ENCODE assay signal across 8 cellular contexts in genomic region chr2:42925742-42926437, GRCh38.
DNase-seq lines count a peak whose midpoint lies in the region; ATAC-seq, FAIRE-seq and TF ChIP-seq lines count a peak whose summit lies in the region.
"Had no signal": no experiment of that assay in that cellular context is flagged by ENCODE, and none has a peak within 500 bp of the region (broad histone marks: within the 10 kb centered on the region; RNA-seq: fewer than 3 reads in every experiment).

No MANE protein-coding gene starts in this region.

- intact Hi-C loops in transverse colon (cut with DNase I; ENCODE audit: low total_unique reads), result loop anchor here (10.0 kb wide), 1 partner anchor 91 kb away; no protein-coding TSS in a partner anchor

- H3K18ac ChIP-seq in H1 (ENCODE audit: extremely low read depth, low read length), result peak overlapping the region; percentile 99

- whole genome bisulfite sequencing in H1 (ENCODE audit: extremely low coverage in 1 of 2, insufficient coverage in 1 of 2, insufficient read length in 1 of 2, insufficient replicate concordance in 2 of 2, low coverage in 1 of 2, low lambda C conversion rate in 2 of 2, missing lambda C conversion rate in 1 of 2), 2 experiments, result 73% methylated on average over 12 of the region's 12 CpGs; no CpG with 5 or more reads in 1 of the 2 experiments
- 0 to 50% methylated on average over 6 to 11 of the region's 12 CpGs for WGBS in transverse colon (ENCODE audit: low coverage in 1 of 2), 2 donors

- peak overlapping the region; percentile 94 for H2BK12ac ChIP-seq in H1 (ENCODE audit: low read depth, low read length)

- H3K79me2 ChIP-seq in H1 (ENCODE audit: control insufficient read depth in 1 of 2, insufficient read depth in 2 of 2, low read length in 2 of 2), result no peaks in the 10 kb centered on the region

- H2BK120ac ChIP-seq in H1 (replicated peaks; ENCODE audit: low read depth, low read length), result peak overlapping the region; percentile 91

- no peak for TF ChIP-seq POLR2A in H1 (IDR thresholded peaks at IDR 0.05; ENCODE audit: control extremely low read depth in 1 of 2, low read depth in 2 of 2, low read length in 2 of 2)
- TF ChIP-seq POLR2A in transverse colon (IDR thresholded peaks at IDR 0.05), result no peak

- peak overlapping the region; percentile 71 for H3K9ac ChIP-seq in NT2/D1 (ENCODE audit: insufficient read length, low read depth)
- no peak overlapping the region; a peak in 1 of 7 replicates for H3K9ac ChIP-seq in H1 (replicated peaks in 1 of 4; ENCODE audit: extremely low read depth in 1 of 4, low read depth in 3 of 4, low read length in 3 of 4)

- H4K8ac ChIP-seq in H1 (ENCODE audit: extremely low read depth, insufficient read depth, low read length), result peak overlapping the region; percentile 30; the same call in 1 of the 2 replicates

- H2AK5ac ChIP-seq in H1 (ENCODE audit: low read depth, low read length), result no peak overlapping the region

- H3K36me3 ChIP-seq in NT2/D1 (ENCODE audit: insufficient read depth, insufficient read length, low read length) (no peaks in the 10 kb centered on the region), H1 (ENCODE audit: control insufficient read depth in 2 of 4, insufficient read depth in 4 of 4, low read length in 3 of 4) (no peaks in the 10 kb centered on the region), transverse colon (no peaks in the 10 kb centered on the region)

- POLR2A ChIA-PET in H1 (lab: Charles Lee; ENCODE audit: partially characterized antibody), result interaction anchor here (1.2 to 1.5 kb wide), 2 partner anchors 19 to 254 kb away, joined by 3 to 4 read pairs; no protein-coding TSS in a partner anchor

- H4K20me1 ChIP-seq in H1 (replicated peaks in 1 of 2; ENCODE audit: control insufficient read depth in 1 of 2, insufficient read depth in 2 of 2, low read length in 2 of 2), result no peaks in the 10 kb centered on the region

- peak overlapping the region; percentile 88; the same call in 1 of the 2 replicates for H2BK15ac ChIP-seq in H1 (ENCODE audit: low read length)

- H3K23me2 ChIP-seq in H1 (ENCODE audit: low read depth, low read length), result no peaks in the 10 kb centered on the region

- no peak for FAIRE-seq in H1 (lab: Jason Lieb, UNC)

- peak overlapping the region; percentile 95 for H2BK20ac ChIP-seq in H1 (ENCODE audit: low read length)

- H3K9me3 ChIP-seq in NT2/D1 (ENCODE audit: insufficient read depth, low read length), result no peaks in the 10 kb centered on the region
- H3K9me3 ChIP-seq in H1 (ENCODE audit: insufficient read depth in 2 of 2, low read depth in 1 of 2, low read length in 1 of 2), result no peaks in the 10 kb centered on the region
- no peaks in the 10 kb centered on the region for H3K9me3 ChIP-seq in transverse colon

- H3K14ac ChIP-seq in H1 (ENCODE audit: insufficient read length), result no peak overlapping the region

- H3K4me2 ChIP-seq in H1 (ENCODE audit: insufficient read depth in 1 of 2, low read depth in 2 of 2, low read length in 2 of 2), result 0 out of 4 replicates have a peak overlapping the region, but pooled peaks of 1 of the 2 experiments have one; percentile 20

- no peak for TF ChIP-seq RAD21 in H1 (IDR thresholded peaks at IDR 0.05 in 1 of 2, conservative IDR thresholded peaks at IDR 0.05 in 1 of 2; ENCODE audit: low read depth in 2 of 2, low read length in 2 of 2)

- TF ChIP-seq EP300 in H1 (IDR thresholded peaks at IDR 0.05; ENCODE audit: borderline replicate concordance in 1 of 2, low read depth in 2 of 2, low read length in 2 of 2) (no peak), transverse colon (IDR thresholded peaks at IDR 0.05; ENCODE audit: low read depth) (no peak)

- peak overlapping the region; percentile 51 for H3K4ac ChIP-seq in H1 (replicated peaks; ENCODE audit: insufficient read length, low read depth, low read length)

- no peaks in the 10 kb centered on the region for H3K27me3 ChIP-seq in NT2/D1 (ENCODE audit: insufficient read depth, insufficient read length)
- H3K27me3 ChIP-seq in H1 (replicated peaks in 1 of 4; ENCODE audit: control insufficient read depth in 3 of 4, extremely low read depth in 1 of 4, insufficient read depth in 3 of 4, low read length in 3 of 4), result no peaks in the 10 kb centered on the region
- no peaks in the 10 kb centered on the region for H3K27me3 ChIP-seq in transverse colon

- H2AFZ ChIP-seq in H1 (ENCODE audit: low read length), result no peak overlapping the region

- H3K56ac ChIP-seq in H1 (replicated peaks; ENCODE audit: insufficient read length, low read depth, low read length), result no peak overlapping the region

- ATAC-seq in HG02610 (IDR thresholded peaks at IDR 0.05; ENCODE audit: unreplicated experiment) (no peak), HG03280 (IDR thresholded peaks at IDR 0.05; ENCODE audit: unreplicated experiment) (no peak)

- H2BK5ac ChIP-seq in H1 (ENCODE audit: low read depth, low read length), result peak overlapping the region; percentile 95; the same call in 1 of the 2 replicates

- DNase-seq in NT2/D1 (ENCODE audit: low read depth, low spot score), result no peak
- no peak for DNase-seq in H1 (ENCODE audit: low read depth in 1 of 2, low spot score in 2 of 2)
- DNase-seq in midbrain (lab: John Stamatoyannopoulos, UW), result peak; percentile 59
- DNase-seq in transverse colon, result no peak
- DNase-seq in retina, result no peak
- DNase-seq: SIG-M5 had no signal

- H4K5ac ChIP-seq in H1 (ENCODE audit: insufficient read length, low read depth, low read length), result peak overlapping the region; percentile 59

- no peak overlapping the region for H3K23ac ChIP-seq in H1 (ENCODE audit: insufficient read length)

- peak overlapping the region; percentile 99 for H4K91ac ChIP-seq in H1 (replicated peaks; ENCODE audit: insufficient read length, low read length)

- no peaks in the 10 kb centered on the region for H3K79me1 ChIP-seq in H1 (ENCODE audit: low read depth, low read length)

- H3K4me3 ChIP-seq in NT2/D1 (ENCODE audit: insufficient read length, low read depth) (no peak overlapping the region), H1 (ENCODE audit: extremely low read depth in 1 of 4, insufficient read depth in 2 of 4, low read depth in 3 of 4, low read length in 4 of 4) (no peak overlapping the region), transverse colon (no peak overlapping the region)

- peaks cover 25% of the 10 kb centered on the region for H3K4me1 ChIP-seq in NT2/D1 (ENCODE audit: insufficient read depth, insufficient read length)
- H3K4me1 ChIP-seq in H1 (replicated peaks in 1 of 4; ENCODE audit: control insufficient read depth in 3 of 4, insufficient read depth in 4 of 4, low read length in 3 of 4), result peaks cover 29 to 42% (median 37%) of the 10 kb centered on the region in 4 experiments
- H3K4me1 ChIP-seq in transverse colon, result peaks cover 74 to 90% (median 81%) of the 10 kb centered on the region in 4 donors

- CTCF ChIA-PET in H1 (lab: Charles Lee; ENCODE audit: partially characterized antibody), result interaction anchor here (0.6 to 13.3 kb wide), 18 partner anchors 15 to 341 kb away, joined by 3 to 217 read pairs (median 4); no protein-coding TSS in a partner anchor

- H3K27ac ChIP-seq in H1 (ENCODE audit: low read depth, low read length) (peak overlapping the region; percentile 57; the same call in 1 of the 2 replicates), transverse colon (peak overlapping the region; percentile 87 to 92 (median 88))

- in situ Hi-C loops in transverse colon (cut with MboI; ENCODE audit: low pct_ligation_motif_present in 1 of 4, low pct_unique_long_range_greater_than_20kb in 1 of 4, low sequenced_read_pairs in 3 of 4), result loop anchor here in 2 of 4 donors (25.0 kb wide), 1 partner anchor 89 kb away; no protein-coding TSS in a partner anchor

- no peak for TF ChIP-seq CTCF in H1 (IDR thresholded peaks at IDR 0.05; ENCODE audit: control extremely low read depth in 1 of 3, insufficient read depth in 1 of 3, low read depth in 1 of 3, low read length in 3 of 3)
- TF ChIP-seq CTCF in transverse colon (IDR thresholded peaks at IDR 0.05), result no peak

TF ChIP-seq in H1, 55 proteins besides CTCF, POLR2A, EP300 and RAD21:
- no peak for TF ChIP-seq NRF1 (IDR thresholded peaks at IDR 0.05; ENCODE audit: low read depth, low read length)
